Comparison of ENCODE assay signal across 1 cellular context in the genomic region with DNA sequence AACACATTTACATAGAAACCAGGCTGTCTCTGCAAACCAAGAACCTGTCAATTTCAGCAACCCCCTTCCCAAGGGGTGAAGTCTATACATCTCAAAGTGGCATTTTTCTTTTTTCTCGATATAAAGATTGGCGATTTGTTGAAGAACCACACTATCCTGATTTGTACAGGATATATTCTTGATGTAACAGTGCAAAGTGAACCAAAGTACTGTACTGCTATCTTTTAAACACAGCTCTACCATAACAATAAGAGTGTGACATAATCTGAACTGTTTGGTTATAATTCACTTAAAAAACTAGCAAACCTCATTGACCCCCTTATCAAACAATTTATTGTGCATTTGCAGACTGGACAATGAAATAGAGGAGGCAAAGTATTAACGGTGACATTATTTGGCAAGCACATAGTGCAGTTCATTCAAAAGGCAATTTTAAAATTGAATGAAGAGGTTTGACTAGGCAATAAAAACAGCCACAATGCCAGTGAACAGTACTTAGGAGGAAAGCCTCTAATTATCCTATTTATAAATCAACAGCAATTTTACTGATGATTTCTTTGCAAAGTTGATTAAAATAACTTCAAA.
TF ChIP-seq lines count a peak whose summit lies in the region.

No MANE protein-coding gene starts in this region.

TF ChIP-seq in SK-N-SH, 30 proteins besides CTCF, POLR2A, EP300 and RAD21 (continued from another document):
- TF ChIP-seq USF2 (IDR thresholded peaks at IDR 0.05; ENCODE audit: borderline replicate concordance, low read depth, low read length) (no peak), RFX5 (IDR thresholded peaks at IDR 0.05; ENCODE audit: low read length) (no peak), YY1 (IDR thresholded peaks at IDR 0.05; ENCODE audit: low read depth) (no peak), SMC3 (IDR thresholded peaks at IDR 0.05; ENCODE audit: low read depth, low read length) (0 out of 2 replicates have a peak, but pooled peaks have one; percentile 3), EZH2phosphoT487 (IDR thresholded peaks at IDR 0.05; ENCODE audit: borderline replicate concordance, low read depth) (no peak), ELF1 (IDR thresholded peaks at IDR 0.05) (no peak), FOXM1 (IDR thresholded peaks at IDR 0.05; ENCODE audit: low read depth) (no peak), POLR2AphosphoS5 (IDR thresholded peaks at IDR 0.05; ENCODE audit: low read depth, low read length) (peak; percentile 48; the same call in 1 of the 2 replicates), FOXJ3 (CRISPR knock-in tag; IDR thresholded peaks at IDR 0.05) (0 out of 2 replicates have a peak, but pooled peaks have one; percentile 26), RCOR1 (IDR thresholded peaks at IDR 0.05; ENCODE audit: low read length) (peak; percentile 92), USF1 (IDR thresholded peaks at IDR 0.05; ENCODE audit: borderline replicate concordance, low read depth) (no peak), ZBTB33 (IDR thresholded peaks at IDR 0.05; ENCODE audit: borderline replicate concordance, low read depth) (no peak), NRF1 (IDR thresholded peaks at IDR 0.05; ENCODE audit: low read depth, low read length) (no peak), MEF2A (IDR thresholded peaks at IDR 0.05; ENCODE audit: borderline replicate concordance, low read depth) (no peak), MXI1 (IDR thresholded peaks at IDR 0.05; ENCODE audit: low read depth, low read length) (0 out of 2 replicates have a peak, but pooled peaks have one; percentile 24), TCF12 (IDR thresholded peaks at IDR 0.05) (peak; percentile 39; the same call in 1 of the 2 replicates), FOSL2 (IDR thresholded peaks at IDR 0.05; ENCODE audit: borderline replicate concordance, low read depth) (no peak), GATA2 (CRISPR knock-in tag; IDR thresholded peaks at IDR 0.05) (peak; percentile 87), JUND (IDR thresholded peaks at IDR 0.05) (peak; percentile 1; the same call in 1 of the 2 replicates), TEAD4 (IDR thresholded peaks at IDR 0.05; ENCODE audit: borderline replicate concordance, insufficient read depth) (no peak), GABPA (IDR thresholded peaks at IDR 0.05; ENCODE audit: low read depth) (no peak), RXRA (IDR thresholded peaks at IDR 0.05; ENCODE audit: borderline replicate concordance, low read depth) (no peak), CHD2 (IDR thresholded peaks at IDR 0.05; ENCODE audit: low read length, partially characterized antibody) (peak; percentile 75), TAF1 (IDR thresholded peaks at IDR 0.05; ENCODE audit: borderline replicate concordance, low read depth, low read length) (no peak), SIN3A (IDR thresholded peaks at IDR 0.05; ENCODE audit: borderline replicate concordance, low read depth, low read length) (no peak), NFIC (IDR thresholded peaks at IDR 0.05; ENCODE audit: borderline replicate concordance) (peak; percentile 52; the same call in 1 of the 2 replicates)
- TF ChIP-seq, protein P1, sequence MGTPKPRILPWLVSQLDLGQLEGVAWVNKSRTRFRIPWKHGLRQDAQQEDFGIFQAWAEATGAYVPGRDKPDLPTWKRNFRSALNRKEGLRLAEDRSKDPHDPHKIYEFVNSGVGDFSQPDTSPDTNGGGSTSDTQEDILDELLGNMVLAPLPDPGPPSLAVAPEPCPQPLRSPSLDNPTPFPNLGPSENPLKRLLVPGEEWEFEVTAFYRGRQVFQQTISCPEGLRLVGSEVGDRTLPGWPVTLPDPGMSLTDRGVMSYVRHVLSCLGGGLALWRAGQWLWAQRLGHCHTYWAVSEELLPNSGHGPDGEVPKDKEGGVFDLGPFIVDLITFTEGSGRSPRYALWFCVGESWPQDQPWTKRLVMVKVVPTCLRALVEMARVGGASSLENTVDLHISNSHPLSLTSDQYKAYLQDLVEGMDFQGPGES (IDR thresholded peaks at IDR 0.05; ENCODE audit: low read depth, low read length), result no peak
- TF ChIP-seq, protein P2, sequence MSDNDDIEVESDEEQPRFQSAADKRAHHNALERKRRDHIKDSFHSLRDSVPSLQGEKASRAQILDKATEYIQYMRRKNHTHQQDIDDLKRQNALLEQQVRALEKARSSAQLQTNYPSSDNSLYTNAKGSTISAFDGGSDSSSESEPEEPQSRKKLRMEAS (IDR thresholded peaks at IDR 0.05; ENCODE audit: low read depth), result no peak
- TF ChIP-seq, protein P3, sequence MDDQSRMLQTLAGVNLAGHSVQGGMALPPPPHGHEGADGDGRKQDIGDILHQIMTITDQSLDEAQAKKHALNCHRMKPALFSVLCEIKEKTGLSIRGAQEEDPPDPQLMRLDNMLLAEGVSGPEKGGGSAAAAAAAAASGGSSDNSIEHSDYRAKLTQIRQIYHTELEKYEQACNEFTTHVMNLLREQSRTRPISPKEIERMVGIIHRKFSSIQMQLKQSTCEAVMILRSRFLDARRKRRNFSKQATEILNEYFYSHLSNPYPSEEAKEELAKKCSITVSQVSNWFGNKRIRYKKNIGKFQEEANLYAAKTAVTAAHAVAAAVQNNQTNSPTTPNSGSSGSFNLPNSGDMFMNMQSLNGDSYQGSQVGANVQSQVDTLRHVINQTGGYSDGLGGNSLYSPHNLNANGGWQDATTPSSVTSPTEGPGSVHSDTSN (IDR thresholded peaks at IDR 0.05), result no peak; the same call in 1 of the 2 replicates
